18 cellular contexts compared by ENCODE assay signal in genomic region chr7:19023477-19023876, GRCh38.
A peak's percentile ranks its signal among the peaks of the same experiment; 100 is the strongest.
DNase-seq lines count a peak whose midpoint lies in the region; ATAC-seq, FAIRE-seq and TF ChIP-seq lines count a peak whose summit lies in the region.
"Had no signal": no experiment of that assay in that cellular context is flagged by ENCODE, and none has a peak within 500 bp of the region (broad histone marks: within the 10 kb centered on the region; RNA-seq: fewer than 3 reads in every experiment).

No MANE protein-coding gene starts in this region.

- no peaks in the 10 kb centered on the region for H3K9me1 ChIP-seq in keratinocyte (ENCODE audit: control insufficient read depth, extremely low read depth, insufficient read depth, low read length)

- CTCF ChIA-PET in WTC11 (lab: Charles Lee): interaction anchor here (0.9 kb wide), 1 partner anchor 413 kb away, joined by 3 read pairs; no protein-coding TSS in a partner anchor

- H3K4me1 ChIP-seq in keratinocyte (ENCODE audit: control insufficient read depth, extremely low read depth, insufficient read depth, low read length) (peaks cover 37% of the 10 kb centered on the region), smooth muscle cell (ENCODE audit: low read depth) (peaks cover 3% of the 10 kb centered on the region)
- H3K4me1 ChIP-seq: HAP-1 had no signal

- H3K27me3 ChIP-seq in H7 (ENCODE audit: control insufficient read depth, insufficient read depth, low read length): no peaks in the 10 kb centered on the region
- no peaks in the 10 kb centered on the region for H3K27me3 ChIP-seq in keratinocyte (ENCODE audit: control insufficient read depth, extremely low read depth, insufficient read depth, low read length)
- no peaks in the 10 kb centered on the region for H3K27me3 ChIP-seq in smooth muscle cell (ENCODE audit: low read depth)

- TF ChIP-seq CTCF in WTC11 (IDR thresholded peaks at IDR 0.05) (no peak), keratinocyte (optimal IDR thresholded peaks at IDR 0.05 in 1 of 3, IDR thresholded peaks at IDR 0.05 in 1 of 3, conservative IDR thresholded peaks at IDR 0.05 in 1 of 3; ENCODE audit: extremely low read depth in 1 of 3, insufficient read depth in 2 of 3, low read length in 3 of 3) (no peak), smooth muscle cell (IDR thresholded peaks at IDR 0.05; ENCODE audit: borderline replicate concordance, insufficient read depth, poor library complexity, severe bottlenecking) (no peak)

- FAIRE-seq in keratinocyte (lab: Jason Lieb, UNC): no peak
- FAIRE-seq: GM12878, GM18507 had no signal

- H3K9ac ChIP-seq in keratinocyte (ENCODE audit: control insufficient read depth, extremely low read depth, insufficient read depth, low read length) (no peak overlapping the region), smooth muscle cell (ENCODE audit: low read depth) (no peak overlapping the region)
- H3K9ac ChIP-seq: GM23248 had no signal

- H3K27ac ChIP-seq in keratinocyte (ENCODE audit: control insufficient read depth, insufficient read depth, low read length) (no peak overlapping the region), smooth muscle cell (ENCODE audit: low read depth) (peak overlapping the region; percentile 62)
- H3K27ac ChIP-seq: GM23248 had no signal

- peak overlapping the region; percentile 23 for H2AFZ ChIP-seq in keratinocyte (ENCODE audit: control insufficient read depth, low read length)
- H2AFZ ChIP-seq in smooth muscle cell (ENCODE audit: low read depth): no peak overlapping the region
- H2AFZ ChIP-seq: GM23248 had no signal

- H3K79me2 ChIP-seq in keratinocyte (ENCODE audit: control insufficient read depth, insufficient read depth, low read length) (no peaks in the 10 kb centered on the region), smooth muscle cell (ENCODE audit: low read depth) (no peaks in the 10 kb centered on the region)

- H3K4me2 ChIP-seq in keratinocyte (ENCODE audit: control insufficient read depth, extremely low read depth, insufficient read depth, low read depth, low read length): no peak overlapping the region
- H3K4me2 ChIP-seq in smooth muscle cell: peak overlapping the region; percentile 70

- no peaks in the 10 kb centered on the region for H3K27me3 Mint-ChIP-seq in WTC11 (ENCODE audit: low read depth)
- H3K27me3 Mint-ChIP-seq: CD4-positive, alpha-beta T cell had no signal

- POLR2A ChIA-PET in WTC11 (lab: Charles Lee): no interaction called here

- H4K20me1 ChIP-seq in keratinocyte (ENCODE audit: control insufficient read depth, extremely low read depth, insufficient read depth, low read length) (no peaks in the 10 kb centered on the region), smooth muscle cell (ENCODE audit: low read depth) (no peaks in the 10 kb centered on the region)

- H3K9me3 ChIP-seq in keratinocyte (ENCODE audit: control insufficient read depth, low read depth, low read length) (no peaks in the 10 kb centered on the region), smooth muscle cell (replicated peaks; ENCODE audit: low read depth) (no peaks in the 10 kb centered on the region)
- H3K9me3 ChIP-seq: HAP-1 had no signal

- no peak overlapping the region for H3K27ac Mint-ChIP-seq in WTC11
- H3K27ac Mint-ChIP-seq: B cell; CD4-positive, alpha-beta T cell had no signal

- 86% methylated on average over 3 of the region's 3 CpGs for WGBS in smooth muscle cell (ENCODE audit: low lambda C conversion rate)

- peak; percentile 52 for ATAC-seq in WTC11
- no peak for ATAC-seq in GM18909 (IDR thresholded peaks at IDR 0.05; ENCODE audit: poor library complexity, unreplicated experiment)
- ATAC-seq: GM12878 had no signal

- no peak overlapping the region for H3K4me3 Mint-ChIP-seq in WTC11
- H3K4me3 Mint-ChIP-seq: B cell; CD4-positive, alpha-beta T cell had no signal

- DNase-seq in H7 (peak; percentile 0), WTC11 (ENCODE audit: low spot score) (no peak), keratinocyte (ENCODE audit: low read depth, low spot score) (no peak), smooth muscle cell (lab: John Stamatoyannopoulos, UW; ENCODE audit: unreplicated experiment) (no peak), AG08396 (ENCODE audit: low spot score) (no peak), HPDE6-E6E7 (ENCODE audit: extremely low spot score) (no peak)
- DNase-seq: ACHN; C1 segment of cervical spinal cord; Calu3; CD4-positive, alpha-beta T cell; DMS 273 treated with DMSO at 0.1 percent for 48 hours; DMS79 had no signal

- no peaks in the 10 kb centered on the region for H3K36me3 Mint-ChIP-seq in WTC11

- 0 out of 2 replicates have a peak, but pooled peaks cover 4% of the 10 kb centered on the region for H3K9me3 Mint-ChIP-seq in WTC11

- H3K4me3 ChIP-seq in H7 (ENCODE audit: insufficient read depth, low read depth, low read length): no peak overlapping the region
- H3K4me3 ChIP-seq in keratinocyte (ENCODE audit: control insufficient read depth in 2 of 3, extremely low read depth in 1 of 3, insufficient read depth in 2 of 3, low read depth in 1 of 3, low read length in 3 of 3): no peak overlapping the region
- no peak overlapping the region for H3K4me3 ChIP-seq in smooth muscle cell
- H3K4me3 ChIP-seq: GM12878, GM23248, HAP-1 had no signal

- peaks cover 3% of the 10 kb centered on the region for H3F3A ChIP-seq in smooth muscle cell (ENCODE audit: low read depth)

- H3K36me3 ChIP-seq in H7 (replicated peaks; ENCODE audit: control insufficient read depth, insufficient read depth, low read length) (no peaks in the 10 kb centered on the region), keratinocyte (ENCODE audit: control insufficient read depth in 2 of 2, extremely low read depth in 1 of 2, insufficient read depth in 2 of 2, low read length in 2 of 2) (no peaks in the 10 kb centered on the region), smooth muscle cell (ENCODE audit: low read depth) (no peaks in the 10 kb centered on the region)
- H3K36me3 ChIP-seq: HAP-1 had no signal

- peaks cover 5% of the 10 kb centered on the region for H3K4me1 Mint-ChIP-seq in WTC11
- H3K4me1 Mint-ChIP-seq: B cell had no signal

- dilution Hi-C loops in keratinocyte (cut with MboI; ENCODE audit: extremely low pct_ligation_motif_present, low sequenced_read_pairs): no loop called here

TF ChIP-seq in WTC11, 78 proteins besides CTCF, POLR2A, EP300 and RAD21:
- TF ChIP-seq ZNF532 (CRISPR knock-in tag; IDR thresholded peaks at IDR 0.05; ENCODE audit: borderline replicate concordance) (no peak), ERG (CRISPR knock-in tag; IDR thresholded peaks at IDR 0.05) (no peak), ATF1 (CRISPR knock-in tag; IDR thresholded peaks at IDR 0.05) (no peak), ATF3 (CRISPR knock-in tag; conservative IDR thresholded peaks at IDR 0.05) (no peak)
- TF ChIP-seq, protein P1, sequence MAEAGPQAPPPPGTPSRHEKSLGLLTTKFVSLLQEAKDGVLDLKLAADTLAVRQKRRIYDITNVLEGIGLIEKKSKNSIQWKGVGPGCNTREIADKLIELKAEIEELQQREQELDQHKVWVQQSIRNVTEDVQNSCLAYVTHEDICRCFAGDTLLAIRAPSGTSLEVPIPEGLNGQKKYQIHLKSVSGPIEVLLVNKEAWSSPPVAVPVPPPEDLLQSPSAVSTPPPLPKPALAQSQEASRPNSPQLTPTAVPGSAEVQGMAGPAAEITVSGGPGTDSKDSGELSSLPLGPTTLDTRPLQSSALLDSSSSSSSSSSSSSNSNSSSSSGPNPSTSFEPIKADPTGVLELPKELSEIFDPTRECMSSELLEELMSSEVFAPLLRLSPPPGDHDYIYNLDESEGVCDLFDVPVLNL (CRISPR knock-in tag; IDR thresholded peaks at IDR 0.05; ENCODE audit: borderline replicate concordance, low read depth): no peak
TF ChIP-seq in WTC11: peak in this region for 0.
